In genomic region chr17:78764871-78765270, GRCh38 we compare ENCODE assay signal across 9 cellular contexts. TPM values are rescaled to one million over a fixed set of nuclear protein-coding genes. Genes with fewer than 3 reads are reported as not detected.
DNase-seq lines count a peak whose midpoint lies in the region; ATAC-seq and TF ChIP-seq lines count a peak whose summit lies in the region.
"Had no signal": no experiment of that assay in that cellular context is flagged by ENCODE, and none has a peak within 500 bp of the region (broad histone marks: within the 10 kb centered on the region; RNA-seq: fewer than 3 reads in every experiment).

No MANE protein-coding gene starts in this region.

- TF ChIP-seq CTCF in nephron progenitor cell (IDR thresholded peaks at IDR 0.05) (no peak), coronary artery (IDR thresholded peaks at IDR 0.05) (no peak), foreskin fibroblast (IDR thresholded peaks at IDR 0.05; ENCODE audit: low read depth, low read length) (no peak)

- H3K9ac ChIP-seq in BLaER1 treated with 17β-estradiol and CSF1 and Interleukin-3, amounts not matched to agents 10 nM and 100 nM, result peak overlapping the region in 1 of 11 experiments; percentile 16; a peak in 1 of 22 replicates

- peaks cover 46 to 97% (median 80%) of the 10 kb centered on the region in 11 experiments for H4K20me1 ChIP-seq in BLaER1 treated with 17β-estradiol and CSF1 and Interleukin-3, amounts not matched to agents 10 nM and 100 nM

- H3K36me3 ChIP-seq in BLaER1 treated with 17β-estradiol and CSF1 and Interleukin-3, amounts not matched to agents 10 nM and 100 nM, result peaks cover 0 to 24% (median 5%) of the 10 kb centered on the region in 11 experiments; a peak in 10 of 22 replicates
- no peaks in the 10 kb centered on the region for H3K36me3 ChIP-seq in CD8-positive, alpha-beta memory T cell (ENCODE audit: insufficient read depth, low read length)

- no peaks in the 10 kb centered on the region for H3K9me3 ChIP-seq in BLaER1 treated with 17β-estradiol and CSF1 and Interleukin-3, amounts not matched to agents 10 nM and 100 nM (replicated peaks in 1 of 11)
- no peaks in the 10 kb centered on the region for H3K9me3 ChIP-seq in CD8-positive, alpha-beta memory T cell (ENCODE audit: low read length)

- ATAC-seq in central memory CD8-positive, alpha-beta T cell (replicated peaks; ENCODE audit: extremely low read depth, poor library complexity, severe bottlenecking), result no peak

- H3K27ac Mint-ChIP-seq in CD8-positive, alpha-beta memory T cell, result peak overlapping the region; percentile 23 to 96 (median 67)
- H3K27ac Mint-ChIP-seq in central memory CD8-positive, alpha-beta T cell (ENCODE audit: low read depth), result peak overlapping the region; percentile 88
- H3K27ac Mint-ChIP-seq in nephron progenitor cell, result peak overlapping the region; percentile 76

- peak overlapping the region in 9 of 11 experiments; percentile 13 to 100 (median 37); a peak in 14 of 22 replicates for H3K4me2 ChIP-seq in BLaER1 treated with 17β-estradiol and CSF1 and Interleukin-3, amounts not matched to agents 10 nM and 100 nM

- H3K27me3 Mint-ChIP-seq in CD8-positive, alpha-beta memory T cell, result no peaks in the 10 kb centered on the region
- H3K27me3 Mint-ChIP-seq in central memory CD8-positive, alpha-beta T cell, result no peaks in the 10 kb centered on the region
- H3K27me3 Mint-ChIP-seq in nephron progenitor cell (ENCODE audit: low read depth, poor library complexity), result no peaks in the 10 kb centered on the region

- peak overlapping the region; percentile 8 to 63 (median 53) for H3K4me3 Mint-ChIP-seq in CD8-positive, alpha-beta memory T cell
- H3K4me3 Mint-ChIP-seq in central memory CD8-positive, alpha-beta T cell, result peak overlapping the region; percentile 32
- no peak overlapping the region for H3K4me3 Mint-ChIP-seq in nephron progenitor cell

- peaks cover 38 to 48% (median 43%) of the 10 kb centered on the region in 3 donors for H3K4me1 Mint-ChIP-seq in CD8-positive, alpha-beta memory T cell
- peaks cover 38% of the 10 kb centered on the region for H3K4me1 Mint-ChIP-seq in central memory CD8-positive, alpha-beta T cell
- H3K4me1 Mint-ChIP-seq in nephron progenitor cell, result peaks cover 11% of the 10 kb centered on the region

- H3K4me3 ChIP-seq in BLaER1 treated with 17β-estradiol and CSF1 and Interleukin-3, amounts not matched to agents 10 nM and 100 nM, result no peak overlapping the region
- H3K4me3 ChIP-seq in CD8-positive, alpha-beta memory T cell (ENCODE audit: low read length), result no peak overlapping the region
- H3K4me3 ChIP-seq in coronary artery (no peak overlapping the region), foreskin fibroblast (ENCODE audit: low read depth in 1 of 2, low read length in 2 of 2) (no peak overlapping the region)

- peaks cover 0 to 22% (median 5%) of the 10 kb centered on the region in 3 donors for H3K36me3 Mint-ChIP-seq in CD8-positive, alpha-beta memory T cell
- H3K36me3 Mint-ChIP-seq in central memory CD8-positive, alpha-beta T cell (ENCODE audit: insufficient read depth), result peaks cover 9% of the 10 kb centered on the region
- H3K36me3 Mint-ChIP-seq in nephron progenitor cell (ENCODE audit: low read depth), result peaks cover 8% of the 10 kb centered on the region

- no peaks in the 10 kb centered on the region for H3K9me3 Mint-ChIP-seq in CD8-positive, alpha-beta memory T cell
- H3K9me3 Mint-ChIP-seq in central memory CD8-positive, alpha-beta T cell, result no peaks in the 10 kb centered on the region
- peaks cover 10% of the 10 kb centered on the region for H3K9me3 Mint-ChIP-seq in nephron progenitor cell

- peak overlapping the region in 1 of 11 experiments; percentile 1; a peak in 1 of 22 replicates for H3K27ac ChIP-seq in BLaER1 treated with 17β-estradiol and CSF1 and Interleukin-3, amounts not matched to agents 10 nM and 100 nM
- H3K27ac ChIP-seq in CD8-positive, alpha-beta memory T cell (ENCODE audit: low read depth, low read length), result no peak overlapping the region
- no peak overlapping the region for H3K27ac ChIP-seq in coronary artery

- no peaks in the 10 kb centered on the region for H3K27me3 ChIP-seq in BLaER1 treated with 17β-estradiol and CSF1 and Interleukin-3, amounts not matched to agents 10 nM and 100 nM
- no peaks in the 10 kb centered on the region for H3K27me3 ChIP-seq in CD8-positive, alpha-beta memory T cell (ENCODE audit: insufficient read depth, low read length, poor library complexity, severe bottlenecking)

- peaks cover 54 to 97% (median 85%) of the 10 kb centered on the region in 10 experiments for H3K4me1 ChIP-seq in BLaER1 treated with 17β-estradiol and CSF1 and Interleukin-3, amounts not matched to agents 10 nM and 100 nM
- peaks cover 96% of the 10 kb centered on the region for H3K4me1 ChIP-seq in CD8-positive, alpha-beta memory T cell (ENCODE audit: insufficient read depth, low read length)

- POLR2A ChIA-PET in CD8-positive, alpha-beta memory T cell (lab: Charles Lee), result interaction anchor here (0.6 kb wide), 1 partner anchor 40 kb away, joined by 6 read pairs; no protein-coding TSS in a partner anchor

- CTCF ChIA-PET in CD8-positive, alpha-beta memory T cell (lab: Charles Lee), result interaction anchor here (0.9 to 1.7 kb wide), 3 partner anchors 10 to 54 kb away, joined by 3 to 6 read pairs (median 3); no protein-coding TSS in a partner anchor

- no peak for DNase-seq in CD8-positive, alpha-beta memory T cell
- DNase-seq in central memory CD8-positive, alpha-beta T cell (ENCODE audit: low spot score in 2 of 2), result no peak
- DNase-seq in nephron progenitor cell (no peak), DMS53 (lab: John Stamatoyannopoulos, UW) (no peak), coronary artery (ENCODE audit: low spot score) (no peak), foreskin fibroblast (no peak)
- DNase-seq: NCI-H1105, NCI-H446 treated with DMSO at 0.1 percent for 48 hours had no signal

RNA-seq across cellular contexts. Expression of gene CYTH1, which starts 17.2 kb away (rescaled TPM):
- total RNA-seq in CD8-positive, alpha-beta memory T cell, result 100 to 1,000 TPM; 115 to 129 TPM
- 279 TPM for polyA plus RNA-seq in CD8-positive, alpha-beta memory T cell
